ENCODE assay signal across 1 cellular context in genomic region chr12:93743229-93743998, GRCh38.
TF ChIP-seq lines count a peak whose summit lies in the region.

No MANE protein-coding gene starts in this region.

TF ChIP-seq in WTC11, 78 proteins besides CTCF, POLR2A, EP300 and RAD21 (continued from another document):
- TF ChIP-seq USF1 (CRISPR knock-in tag; IDR thresholded peaks at IDR 0.05) (no peak), IRF2 (CRISPR knock-in tag; IDR thresholded peaks at IDR 0.05; ENCODE audit: borderline replicate concordance, low read depth) (no peak), ATF1 (CRISPR knock-in tag; IDR thresholded peaks at IDR 0.05) (no peak), SMAD4 (CRISPR knock-in tag; IDR thresholded peaks at IDR 0.05) (no peak), SMAD3 (CRISPR knock-in tag; IDR thresholded peaks at IDR 0.05; ENCODE audit: borderline replicate concordance) (no peak), MYBL2 (CRISPR knock-in tag; IDR thresholded peaks at IDR 0.05) (no peak), FOXJ3 (CRISPR knock-in tag; IDR thresholded peaks at IDR 0.05; ENCODE audit: borderline replicate concordance) (no peak), CBFB (CRISPR knock-in tag; IDR thresholded peaks at IDR 0.05; ENCODE audit: low read depth) (no peak), ZNF317 (CRISPR knock-in tag; IDR thresholded peaks at IDR 0.05; ENCODE audit: borderline replicate concordance, low read depth) (no peak), NR2C2 (CRISPR knock-in tag; IDR thresholded peaks at IDR 0.05) (no peak)
- TF ChIP-seq, protein P1, sequence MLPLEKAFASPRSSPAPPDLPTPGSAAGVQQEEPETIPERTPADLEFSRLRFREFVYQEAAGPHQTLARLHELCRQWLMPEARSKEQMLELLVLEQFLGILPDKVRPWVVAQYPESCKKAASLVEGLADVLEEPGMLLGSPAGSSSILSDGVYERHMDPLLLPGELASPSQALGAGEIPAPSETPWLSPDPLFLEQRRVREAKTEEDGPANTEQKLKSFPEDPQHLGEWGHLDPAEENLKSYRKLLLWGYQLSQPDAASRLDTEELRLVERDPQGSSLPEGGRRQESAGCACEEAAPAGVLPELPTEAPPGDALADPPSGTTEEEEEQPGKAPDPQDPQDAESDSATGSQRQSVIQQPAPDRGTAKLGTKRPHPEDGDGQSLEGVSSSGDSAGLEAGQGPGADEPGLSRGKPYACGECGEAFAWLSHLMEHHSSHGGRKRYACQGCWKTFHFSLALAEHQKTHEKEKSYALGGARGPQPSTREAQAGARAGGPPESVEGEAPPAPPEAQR (CRISPR knock-in tag; IDR thresholded peaks at IDR 0.05): no peak
- TF ChIP-seq, protein P2, sequence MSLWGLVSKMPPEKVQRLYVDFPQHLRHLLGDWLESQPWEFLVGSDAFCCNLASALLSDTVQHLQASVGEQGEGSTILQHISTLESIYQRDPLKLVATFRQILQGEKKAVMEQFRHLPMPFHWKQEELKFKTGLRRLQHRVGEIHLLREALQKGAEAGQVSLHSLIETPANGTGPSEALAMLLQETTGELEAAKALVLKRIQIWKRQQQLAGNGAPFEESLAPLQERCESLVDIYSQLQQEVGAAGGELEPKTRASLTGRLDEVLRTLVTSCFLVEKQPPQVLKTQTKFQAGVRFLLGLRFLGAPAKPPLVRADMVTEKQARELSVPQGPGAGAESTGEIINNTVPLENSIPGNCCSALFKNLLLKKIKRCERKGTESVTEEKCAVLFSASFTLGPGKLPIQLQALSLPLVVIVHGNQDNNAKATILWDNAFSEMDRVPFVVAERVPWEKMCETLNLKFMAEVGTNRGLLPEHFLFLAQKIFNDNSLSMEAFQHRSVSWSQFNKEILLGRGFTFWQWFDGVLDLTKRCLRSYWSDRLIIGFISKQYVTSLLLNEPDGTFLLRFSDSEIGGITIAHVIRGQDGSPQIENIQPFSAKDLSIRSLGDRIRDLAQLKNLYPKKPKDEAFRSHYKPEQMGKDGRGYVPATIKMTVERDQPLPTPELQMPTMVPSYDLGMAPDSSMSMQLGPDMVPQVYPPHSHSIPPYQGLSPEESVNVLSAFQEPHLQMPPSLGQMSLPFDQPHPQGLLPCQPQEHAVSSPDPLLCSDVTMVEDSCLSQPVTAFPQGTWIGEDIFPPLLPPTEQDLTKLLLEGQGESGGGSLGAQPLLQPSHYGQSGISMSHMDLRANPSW (CRISPR knock-in tag; conservative IDR thresholded peaks at IDR 0.05; ENCODE audit: low read depth): no peak
